In the genomic region with DNA sequence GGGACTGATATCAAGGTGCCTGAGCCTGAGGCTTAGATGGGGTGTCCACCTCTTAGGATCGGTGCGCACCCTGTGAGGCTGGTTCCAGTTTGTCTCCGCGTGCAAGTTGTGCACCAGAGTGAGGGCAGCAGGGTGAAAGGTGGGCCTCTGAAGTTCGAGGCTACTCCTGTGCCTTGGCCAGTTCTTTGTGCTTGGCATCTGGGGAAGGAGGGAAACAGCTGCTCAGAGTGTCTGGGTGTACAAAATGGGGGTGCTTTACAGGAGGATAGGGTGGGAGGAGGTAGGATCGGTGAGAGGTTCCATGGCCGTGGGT, we compare ENCODE assay signal across 8 cellular contexts. TPM values are rescaled to one million over a fixed set of nuclear protein-coding genes. Genes with fewer than 3 reads are reported as not detected.
DNase-seq lines count a peak whose midpoint lies in the region; ATAC-seq and TF ChIP-seq lines count a peak whose summit lies in the region.

No MANE protein-coding gene starts in this region.

- POLR2A ChIA-PET in T-cell (lab: Charles Lee) = no interaction called here

- TF ChIP-seq CTCF in glutamatergic neuron (IDR thresholded peaks at IDR 0.05; ENCODE audit: partially characterized antibody, unreplicated experiment) = no peak

- H3K36me3 ChIP-seq in skeletal muscle satellite cell (ENCODE audit: insufficient read depth, low read length) = no peaks in the 10 kb centered on the region

- H3K4me3 ChIP-seq in skeletal muscle satellite cell (ENCODE audit: low read length) = peak overlapping the region; percentile 87

- H3K4me3 Mint-ChIP-seq in T-cell (peak overlapping the region; percentile 83 to 96 (median 95)), glutamatergic neuron (ENCODE audit: unreplicated experiment) (peak overlapping the region; percentile 97)

- H3K36me3 Mint-ChIP-seq in T-cell (peaks cover 24% of the 10 kb centered on the region), glutamatergic neuron (ENCODE audit: unreplicated experiment) (no peaks in the 10 kb centered on the region)

- H3K27ac Mint-ChIP-seq in T-cell (peak overlapping the region in 1 of 2 donors; percentile 58), glutamatergic neuron (ENCODE audit: unreplicated experiment) (no peak overlapping the region)

- peak; percentile 3 for ATAC-seq in GM21528 (IDR thresholded peaks at IDR 0.05; ENCODE audit: low FRiP score, unreplicated experiment)
- ATAC-seq in T-cell (replicated peaks in 1 of 4) = no peak
- no peak for ATAC-seq in GM19328 (IDR thresholded peaks at IDR 0.05; ENCODE audit: unreplicated experiment)
- no peak for ATAC-seq in GM19467 (IDR thresholded peaks at IDR 0.05; ENCODE audit: unreplicated experiment)
- ATAC-seq in GM19397 (IDR thresholded peaks at IDR 0.05; ENCODE audit: unreplicated experiment) = no peak
- no peak for ATAC-seq in HG03045 (IDR thresholded peaks at IDR 0.05; ENCODE audit: unreplicated experiment)

- no peaks in the 10 kb centered on the region for H3K9me3 ChIP-seq in skeletal muscle satellite cell (replicated peaks; ENCODE audit: low read length)

- CTCF ChIA-PET in T-cell (lab: Charles Lee) = interaction anchor here in 1 of 2 donors (1.0 to 2.6 kb wide), 3 partner anchors 9 to 11 kb away, joined by 4 to 7 read pairs (median 5); no protein-coding TSS in a partner anchor

- H3K9ac ChIP-seq in skeletal muscle satellite cell (ENCODE audit: low read depth, low read length) = peak overlapping the region; percentile 82

- H3K4me1 ChIP-seq in skeletal muscle satellite cell (ENCODE audit: control insufficient read depth, insufficient read depth, low read length) = peaks cover 10% of the 10 kb centered on the region

- H3K27me3 ChIP-seq in skeletal muscle satellite cell (ENCODE audit: control insufficient read depth, insufficient read depth, low read length) = peaks cover 2% of the 10 kb centered on the region

- H3K27me3 Mint-ChIP-seq in T-cell = no peaks in the 10 kb centered on the region
- H3K27me3 Mint-ChIP-seq in glutamatergic neuron (ENCODE audit: unreplicated experiment) = peaks cover 5% of the 10 kb centered on the region

- no peak for DNase-seq in T-cell
- no peak for DNase-seq in glutamatergic neuron

- H3K4me2 ChIP-seq in skeletal muscle satellite cell (ENCODE audit: low read length) = peak overlapping the region; percentile 95

- peaks cover 55 to 63% (median 58%) of the 10 kb centered on the region in 3 donors for H3K4me1 Mint-ChIP-seq in T-cell
- H3K4me1 Mint-ChIP-seq in glutamatergic neuron (ENCODE audit: low read depth, unreplicated experiment) = peaks cover 3% of the 10 kb centered on the region

- H3K9me3 Mint-ChIP-seq in T-cell = no peaks in the 10 kb centered on the region
- H3K9me3 Mint-ChIP-seq in glutamatergic neuron (ENCODE audit: unreplicated experiment) = no peaks in the 10 kb centered on the region

RNA-seq across cellular contexts. Expression of a gene that starts 0.8 kb away (rescaled TPM):
- total RNA-seq in T-cell (10 to 100 TPM; 59.2 to 95.6 (median 71.0) TPM), glutamatergic neuron (ENCODE audit: unreplicated experiment) (94.5 TPM)
- 33.9 and 36.2 TPM in 2 replicates for total RNA-seq in skeletal muscle satellite cell (2012; rRNA removed)
